Comparison of ENCODE assay signal across 8 cellular contexts in genomic region chr6:43076928-43077809, GRCh38. TPM values are rescaled to one million over a fixed set of nuclear protein-coding genes. Genes with fewer than 3 reads are reported as not detected.
DNase-seq lines count a peak whose midpoint lies in the region; ATAC-seq and TF ChIP-seq lines count a peak whose summit lies in the region.

No MANE protein-coding gene starts in this region.

- WGBS in liver = 48% methylated on average over 40 of the region's 40 CpGs
- 15 to 17% methylated on average over 27 of the region's 40 CpGs for WGBS in tibial nerve, 2 donors

- H3K27ac ChIP-seq in breast epithelium (peak overlapping the region; percentile 82 to 89), liver (ENCODE audit: low read depth in 1 of 2, low read length in 2 of 2) (no peak overlapping the region), tibial nerve (no peak overlapping the region)

- H3K36me3 ChIP-seq in breast epithelium = no peaks in the 10 kb centered on the region
- H3K36me3 ChIP-seq in liver (ENCODE audit: control insufficient read depth in 4 of 4, insufficient read depth in 3 of 4, low read depth in 1 of 4, low read length in 3 of 4) = peaks cover 4 to 24% (median 17%) of the 10 kb centered on the region in 4 donors
- peaks cover 0 to 32% (median 0%) of the 10 kb centered on the region in 3 donors for H3K36me3 ChIP-seq in tibial nerve

- no peak overlapping the region for H3K9ac ChIP-seq in liver (ENCODE audit: low read depth in 1 of 2, low read length in 2 of 2)

- DNase-seq in Daoy (ENCODE audit: low read depth) = peak; percentile 86
- peak; percentile 7 for DNase-seq in NCI-H1694 (lab: John Stamatoyannopoulos, UW)
- DNase-seq in breast epithelium (ENCODE audit: low spot score in 2 of 2) = peak; percentile 40 to 63
- DNase-seq in tibial nerve (ENCODE audit: low spot score in 2 of 2) = no peak
- no peak for DNase-seq in hippocampal formation (lab: John Stamatoyannopoulos, UW)

- ATAC-seq in GM19467 (IDR thresholded peaks at IDR 0.05; ENCODE audit: unreplicated experiment) (no peak), GM21360 (IDR thresholded peaks at IDR 0.05; ENCODE audit: unreplicated experiment) (no peak)

- TF ChIP-seq RAD21 in liver (IDR thresholded peaks at IDR 0.05) = no peak

- TF ChIP-seq CTCF in breast epithelium (IDR thresholded peaks at IDR 0.05) = no peak
- TF ChIP-seq CTCF in liver (IDR thresholded peaks at IDR 0.05; ENCODE audit: low read depth, low read length, missing input control) = no peak
- no peak for TF ChIP-seq CTCF in tibial nerve (IDR thresholded peaks at IDR 0.05)

- H3K4me1 ChIP-seq in breast epithelium (peaks cover 0 to 3% of the 10 kb centered on the region in 2 donors), liver (ENCODE audit: control insufficient read depth in 4 of 4, insufficient read depth in 4 of 4, low read length in 3 of 4) (peaks cover 4 to 16% (median 7%) of the 10 kb centered on the region in 4 donors), tibial nerve (peaks cover 0 to 20% (median 3%) of the 10 kb centered on the region in 4 donors)

- TF ChIP-seq POLR2A in breast epithelium (IDR thresholded peaks at IDR 0.05) (no peak), tibial nerve (IDR thresholded peaks at IDR 0.05) (no peak)

- H3K4me3 ChIP-seq in breast epithelium (peak overlapping the region; percentile 50 to 88 (median 85)), liver (ENCODE audit: low read depth in 1 of 3, low read length in 3 of 3) (peak overlapping the region in 2 of 3 donors; percentile 39 to 51), tibial nerve (peak overlapping the region; percentile 22 to 56 (median 38))

- no peaks in the 10 kb centered on the region for H3K9me3 ChIP-seq in breast epithelium
- H3K9me3 ChIP-seq in liver (ENCODE audit: control insufficient read depth in 4 of 4, low read length in 3 of 4) = no peaks in the 10 kb centered on the region
- H3K9me3 ChIP-seq in tibial nerve = no peaks in the 10 kb centered on the region

- intact Hi-C loops in breast epithelium (cut with DNase I; ENCODE audit: low total_unique reads) = no loop called here

- TF ChIP-seq EP300 in tibial nerve (IDR thresholded peaks at IDR 0.05) = no peak

- H3K27me3 ChIP-seq in breast epithelium (no peaks in the 10 kb centered on the region), liver (ENCODE audit: control insufficient read depth in 4 of 4, insufficient read depth in 4 of 4, low read length in 3 of 4) (no peaks in the 10 kb centered on the region), tibial nerve (peaks cover 0 to 27% of the 10 kb centered on the region in 2 donors)

TF ChIP-seq in liver, 16 proteins besides CTCF, POLR2A, EP300 and RAD21:
- TF ChIP-seq REST (IDR thresholded peaks at IDR 0.05) = no peak

RNA-seq across cellular contexts. Expression of gene PTK7, which starts 1.1 kb away (rescaled TPM):
- total RNA-seq in Daoy (2014; rRNA removed; shearing (Covaris generic)) = 59.8 and 61.8 TPM in 2 replicates
- total RNA-seq in breast epithelium (10 to 100 TPM in 2 of 3 donors, 1 to 10 TPM in 1; 7.0 to 57.1 (median 52.1) TPM), liver (10 to 100 TPM in 1 of 2 donors, 1 to 10 TPM in 1; 1.8 to 10.5 TPM), tibial nerve (1 to 10 TPM; 1.5 to 5.5 (median 3.9) TPM)
- polyA plus RNA-seq in liver = under 1 TPM; 0.67 to 0.76 TPM

RNA-seq across cellular contexts. Expression of gene KLC4, which starts 17.7 kb away (rescaled TPM):
- total RNA-seq in Daoy (2014; rRNA removed; shearing (Covaris generic)) = 14.8 and 18.9 TPM in 2 replicates
- total RNA-seq in breast epithelium (10 to 100 TPM; 20.5 to 33.7 (median 21.0) TPM), liver (10 to 100 TPM; 33.2 to 97.0 TPM), tibial nerve (10 to 100 TPM; 21.6 to 32.9 (median 23.8) TPM)
- 10 to 100 TPM; 44.4 to 47.4 TPM for polyA plus RNA-seq in liver

RNA-seq across cellular contexts. Expression of gene MRPL2, which starts 17.9 kb away (rescaled TPM):
- total RNA-seq in Daoy (2014; rRNA removed; shearing (Covaris generic)) = 51.3 and 57.0 TPM in 2 replicates
- total RNA-seq in breast epithelium (10 to 100 TPM; 17.9 to 32.1 (median 29.1) TPM), liver (10 to 100 TPM; 19.6 to 23.8 TPM), tibial nerve (10 to 100 TPM in 2 of 4 donors, 1 to 10 TPM in 2; 8.4 to 17.3 (median 11.6) TPM)
- 10 to 100 TPM; 65.6 to 73.9 TPM for polyA plus RNA-seq in liver

RNA-seq across cellular contexts. Expression of gene CUL7, which starts 23.5 kb away (rescaled TPM):
- 24.2 and 28.4 TPM in 2 replicates for total RNA-seq in Daoy (2014; rRNA removed; shearing (Covaris generic))
- total RNA-seq in breast epithelium = 10 to 100 TPM; 12.6 to 21.4 (median 19.3) TPM
- total RNA-seq in liver = 10 to 100 TPM; 10.3 to 10.4 TPM
- 1 to 10 TPM; 2.2 to 5.2 TPM for polyA plus RNA-seq in liver
- total RNA-seq in tibial nerve = 10 to 100 TPM; 16.3 to 21.0 (median 17.9) TPM

RNA-seq across cellular contexts. Expression of gene RRP36, which starts 55.7 kb away (rescaled TPM):
- total RNA-seq in Daoy (2014; rRNA removed; shearing (Covaris generic)) = 188 and 208 TPM in 2 replicates
- total RNA-seq in breast epithelium (10 to 100 TPM; 48.8 to 69.2 (median 56.3) TPM), liver (10 to 100 TPM; 23.4 to 33.4 TPM), tibial nerve (10 to 100 TPM; 39.1 to 96.3 (median 52.8) TPM)
- polyA plus RNA-seq in liver = 10 to 100 TPM; 26.0 to 26.4 TPM

Comparison
In these comparisons a context has a peak if more than half of its experiments do, and no peak if none do; other contexts are left out.
1. DNase-seq: peak in Daoy (single experiment), NCI-H1694 (single experiment) and breast epithelium (2 of 2); none in tibial nerve (0 of 2) and hippocampal formation (0 of 2).
2. H3K27ac ChIP-seq: peak in breast epithelium (2 of 2); none in liver (0 of 2) and tibial nerve (0 of 4).
3. Peak in every context shown above with its lines, with median percentiles within 50 percentile points of each other: H3K4me3 ChIP-seq.